Comparison of ENCODE assay signal across 22 cellular contexts in genomic region chr4:39451423-39452023, GRCh38. TPM values are rescaled to one million over a fixed set of nuclear protein-coding genes. Genes with fewer than 3 reads are reported as not detected.
DNase-seq lines count a peak whose midpoint lies in the region; ATAC-seq and TF ChIP-seq lines count a peak whose summit lies in the region.
"Had no signal": no experiment of that assay in that cellular context is flagged by ENCODE, and none has a peak within 500 bp of the region (broad histone marks: within the 10 kb centered on the region; RNA-seq: fewer than 3 reads in every experiment).

No MANE protein-coding gene starts in this region.

- TF ChIP-seq CTCF in SK-N-SH (IDR thresholded peaks at IDR 0.05) = no peak
- no peak for TF ChIP-seq CTCF in mesothelial cell of epicardium (IDR thresholded peaks at IDR 0.05; ENCODE audit: unreplicated experiment)

- peak overlapping the region in 1 of 2 experiments; percentile 5; a peak in 1 of 4 replicates for H3K27ac ChIP-seq in SK-N-SH (ENCODE audit: low read depth in 2 of 2, low read length in 1 of 2)
- H3K27ac ChIP-seq: BLaER1, breast epithelium, dorsolateral prefrontal cortex had no signal

- no peaks in the 10 kb centered on the region for H3K27me3 Mint-ChIP-seq in activated naive CD8-positive, alpha-beta T cell treated with anti-CD3 and anti-CD28 coated beads for 36 hours
- no peaks in the 10 kb centered on the region for H3K27me3 Mint-ChIP-seq in mesothelial cell of epicardium (ENCODE audit: low read depth)

- H3K27me3 ChIP-seq in SK-N-SH (ENCODE audit: insufficient read depth) = no peaks in the 10 kb centered on the region
- H3K27me3 ChIP-seq: BLaER1, breast epithelium, dorsolateral prefrontal cortex, neural progenitor cell had no signal

- no peaks in the 10 kb centered on the region for H3K9me3 ChIP-seq in SK-N-SH
- H3K9me3 ChIP-seq: breast epithelium had no signal

- no peak overlapping the region for H2AFZ ChIP-seq in SK-N-SH (ENCODE audit: low read depth)
- H2AFZ ChIP-seq: neural progenitor cell had no signal

- peak; percentile 34 for TF ChIP-seq POLR2A in GM18951 (IDR thresholded peaks at IDR 0.05; ENCODE audit: extremely low read depth, insufficient read depth, insufficient read length)

- no peak overlapping the region for H3K4me2 ChIP-seq in SK-N-SH
- H3K4me2 ChIP-seq: BLaER1, neural progenitor cell had no signal

- peak overlapping the region; percentile 68 for H3K27ac Mint-ChIP-seq in activated naive CD8-positive, alpha-beta T cell treated with anti-CD3 and anti-CD28 coated beads for 36 hours
- H3K27ac Mint-ChIP-seq in mesothelial cell of epicardium = peak overlapping the region; percentile 53
- H3K27ac Mint-ChIP-seq: neural progenitor cell had no signal

- H3K9me2 ChIP-seq in SK-N-SH = no peaks in the 10 kb centered on the region

- H4K20me1 ChIP-seq in SK-N-SH (ENCODE audit: insufficient read depth) = peaks cover 37% of the 10 kb centered on the region

- DNase-seq in SK-N-SH (no peak), mesothelial cell of epicardium (ENCODE audit: low spot score in 2 of 2, unreplicated experiment in 2 of 2) (no peak)
- no peak for DNase-seq in activated naive CD8-positive, alpha-beta T cell treated with anti-CD3 and anti-CD28 coated beads for 36 hours
- DNase-seq in effector CD8-positive, alpha-beta T cell (lab: John Stamatoyannopoulos, UW) = no peak
- DNase-seq: activated naive CD4-positive, alpha-beta T cell treated with Interleukin-2 at 50 U/mL for 16 hours; DMS79; dorsolateral prefrontal cortex; head of caudate nucleus; mammary epithelial cell; MV-4-11; NCI-H2029; retina; stimulated activated naive CD8-positive, alpha-beta T cell treated with anti-CD3 and anti-CD28 coated beads, Interleukin-15, Interleukin-2, amounts not matched to agents 100 U/mL and 50 U/mL, for 24 hours; T-helper 1 cell had no signal

- H3K9me3 Mint-ChIP-seq in activated naive CD8-positive, alpha-beta T cell treated with anti-CD3 and anti-CD28 coated beads for 36 hours = no peaks in the 10 kb centered on the region
- H3K9me3 Mint-ChIP-seq in mesothelial cell of epicardium = no peaks in the 10 kb centered on the region
- H3K9me3 Mint-ChIP-seq: neural progenitor cell had no signal

- no peak overlapping the region for H3K4me3 ChIP-seq in SK-N-SH (ENCODE audit: low read depth in 2 of 2, low read length in 1 of 2)
- H3K4me3 ChIP-seq: BLaER1, breast epithelium, dorsolateral prefrontal cortex, neural progenitor cell had no signal

- TF ChIP-seq EP300 in SK-N-SH (IDR thresholded peaks at IDR 0.05; ENCODE audit: borderline replicate concordance in 1 of 2, low read depth in 1 of 2, low read length in 1 of 2) = no peak

- peaks cover 62% of the 10 kb centered on the region for H3K36me3 Mint-ChIP-seq in activated naive CD8-positive, alpha-beta T cell treated with anti-CD3 and anti-CD28 coated beads for 36 hours
- peaks cover 34% of the 10 kb centered on the region for H3K36me3 Mint-ChIP-seq in mesothelial cell of epicardium

- POLR2A ChIA-PET in SK-N-SH (lab: Yijun Ruan, JAX) = interaction anchor here (0.6 to 1.5 kb wide), 3 partner anchors 8 to 583 kb away, joined by 3 to 7 read pairs (median 6); partner anchors contain the start of genes LIAS and RPL9

- in situ Hi-C loops in GM18951 (cut with MboI; ENCODE audit: low sequenced_read_pairs, unreplicated experiment) = no loop called here

- CTCF ChIA-PET in SK-N-SH (lab: Yijun Ruan, JAX) = no interaction called here

- peaks cover 1 to 2% of the 10 kb centered on the region in 2 experiments; a peak in 3 of 4 replicates for H3K4me1 ChIP-seq in SK-N-SH (ENCODE audit: control insufficient read depth in 1 of 2, insufficient read depth in 2 of 2, low read depth in 1 of 2, low read length in 1 of 2)

- H3K79me2 ChIP-seq in SK-N-SH (ENCODE audit: insufficient read depth) = peaks cover 19% of the 10 kb centered on the region

- H3K9ac ChIP-seq in SK-N-SH = no peak overlapping the region
- H3K9ac ChIP-seq: BLaER1, neural progenitor cell had no signal

- H3K4me3 Mint-ChIP-seq in activated naive CD8-positive, alpha-beta T cell treated with anti-CD3 and anti-CD28 coated beads for 36 hours = peak overlapping the region; percentile 26
- H3K4me3 Mint-ChIP-seq in mesothelial cell of epicardium = no peak overlapping the region
- H3K4me3 Mint-ChIP-seq: neural progenitor cell had no signal

- H3F3A ChIP-seq in SK-N-SH (replicated peaks; ENCODE audit: insufficient read depth) = peaks cover 80% of the 10 kb centered on the region

- ATAC-seq in SK-N-SH treated with all-trans-retinoic acid at 6 μM for 48 hours = peak; percentile 12; the same call in 2 of the 3 replicates
- ATAC-seq in GM21737 (IDR thresholded peaks at IDR 0.05; ENCODE audit: unreplicated experiment) = no peak
- no peak for ATAC-seq in HG03159 (IDR thresholded peaks at IDR 0.05; ENCODE audit: unreplicated experiment)
- ATAC-seq: stimulated activated naive CD8-positive, alpha-beta T cell treated with anti-CD3 and anti-CD28 coated beads, Interleukin-15, Interleukin-2, amounts not matched to agents 100 U/mL and 50 U/mL, for 24 hours had no signal

- peaks cover 58% of the 10 kb centered on the region for H3K4me1 Mint-ChIP-seq in activated naive CD8-positive, alpha-beta T cell treated with anti-CD3 and anti-CD28 coated beads for 36 hours
- peaks cover 5% of the 10 kb centered on the region for H3K4me1 Mint-ChIP-seq in mesothelial cell of epicardium

- WGBS in SK-N-SH (ENCODE audit: low lambda C conversion rate) = 90% methylated on average over 6 of the region's 6 CpGs

- no peak for TF ChIP-seq RAD21 in SK-N-SH (IDR thresholded peaks at IDR 0.05; ENCODE audit: low read length)

- peaks cover 64 to 67% of the 10 kb centered on the region in 2 experiments for H3K36me3 ChIP-seq in SK-N-SH (replicated peaks in 1 of 2; ENCODE audit: control insufficient read depth in 1 of 2, insufficient read depth in 2 of 2, low read length in 1 of 2)
- H3K36me3 ChIP-seq: breast epithelium had no signal

TF ChIP-seq in SK-N-SH treated with all-trans-retinoic acid at 6 μM for 48 hours, 23 proteins besides CTCF, POLR2A, EP300 and RAD21:
- no peak for TF ChIP-seq ISL1 (CRISPR knock-in tag; IDR thresholded peaks at IDR 0.05)

TF ChIP-seq in SK-N-SH, 30 proteins besides CTCF, POLR2A, EP300 and RAD21 (continues in another document):
- TF ChIP-seq NFIC (IDR thresholded peaks at IDR 0.05; ENCODE audit: borderline replicate concordance) (no peak), MEF2A (IDR thresholded peaks at IDR 0.05; ENCODE audit: borderline replicate concordance, low read depth) (no peak), REST (IDR thresholded peaks at IDR 0.05; ENCODE audit: low read depth, low read length) (no peak), YY1 (IDR thresholded peaks at IDR 0.05; ENCODE audit: low read depth) (no peak), POLR2AphosphoS5 (IDR thresholded peaks at IDR 0.05; ENCODE audit: low read depth, low read length) (no peak), FOXM1 (IDR thresholded peaks at IDR 0.05; ENCODE audit: low read depth) (no peak), GABPA (IDR thresholded peaks at IDR 0.05; ENCODE audit: low read depth) (no peak), CHD2 (IDR thresholded peaks at IDR 0.05; ENCODE audit: low read length, partially characterized antibody) (no peak), FOSL2 (IDR thresholded peaks at IDR 0.05; ENCODE audit: borderline replicate concordance, low read depth) (no peak), RXRA (IDR thresholded peaks at IDR 0.05; ENCODE audit: borderline replicate concordance, low read depth) (no peak), SIN3A (IDR thresholded peaks at IDR 0.05; ENCODE audit: borderline replicate concordance, low read depth, low read length) (no peak)

RNA-seq across cellular contexts. Expression of gene RPL9, which starts 7.2 kb away (rescaled TPM):
- 1,564 and 2,425 TPM in 2 replicates for polyA plus RNA-seq in SK-N-SH (2012; rRNA removed)
- 2,841 and 2,925 TPM in 2 replicates for polyA plus RNA-seq in SK-N-SH (2012; cell fraction: cytosol; rRNA removed)
- polyA plus RNA-seq in SK-N-SH (2012; cell fraction: nucleus; rRNA removed) = 199 and 396 TPM in 2 replicates
- 1,000 to 10,000 TPM; 1,739 to 1,814 TPM for total RNA-seq in activated naive CD8-positive, alpha-beta T cell treated with anti-CD3 and anti-CD28 coated beads for 36 hours
- 1,647 to 1,774 TPM (median 1,761 TPM) in 3 replicates for total RNA-seq in mesothelial cell of epicardium

RNA-seq across cellular contexts. Expression of gene LIAS, which starts 7.3 kb away (rescaled TPM):
- polyA plus RNA-seq in SK-N-SH (2012; rRNA removed) = 9.2 and 10.8 TPM in 2 replicates
- polyA plus RNA-seq in SK-N-SH (2012; cell fraction: cytosol; rRNA removed) = 11.1 and 13.0 TPM in 2 replicates
- 8.3 and 11.8 TPM in 2 replicates for polyA plus RNA-seq in SK-N-SH (2012; cell fraction: nucleus; rRNA removed)
- total RNA-seq in activated naive CD8-positive, alpha-beta T cell treated with anti-CD3 and anti-CD28 coated beads for 36 hours = 10 to 100 TPM; 44.1 to 46.3 TPM
- total RNA-seq in mesothelial cell of epicardium = 15.8 to 19.1 TPM (median 16.3 TPM) in 3 replicates

RNA-seq across cellular contexts. Expression of gene KLB, which starts 44.8 kb away (rescaled TPM):
- polyA plus RNA-seq in SK-N-SH (2012; rRNA removed) = not detected in 2 replicates
- polyA plus RNA-seq in SK-N-SH (2012; cell fraction: cytosol; rRNA removed) = not detected in 2 replicates
- not detected in 2 replicates for polyA plus RNA-seq in SK-N-SH (2012; cell fraction: nucleus; rRNA removed)
- total RNA-seq in activated naive CD8-positive, alpha-beta T cell treated with anti-CD3 and anti-CD28 coated beads for 36 hours = not detected
- total RNA-seq in mesothelial cell of epicardium = not detected in 3 replicates
- total RNA-seq: NCI-H460 had no signal
- polyA plus RNA-seq: mammary epithelial cell had no signal
